26 cellular contexts compared by ENCODE assay signal in the genomic region with DNA sequence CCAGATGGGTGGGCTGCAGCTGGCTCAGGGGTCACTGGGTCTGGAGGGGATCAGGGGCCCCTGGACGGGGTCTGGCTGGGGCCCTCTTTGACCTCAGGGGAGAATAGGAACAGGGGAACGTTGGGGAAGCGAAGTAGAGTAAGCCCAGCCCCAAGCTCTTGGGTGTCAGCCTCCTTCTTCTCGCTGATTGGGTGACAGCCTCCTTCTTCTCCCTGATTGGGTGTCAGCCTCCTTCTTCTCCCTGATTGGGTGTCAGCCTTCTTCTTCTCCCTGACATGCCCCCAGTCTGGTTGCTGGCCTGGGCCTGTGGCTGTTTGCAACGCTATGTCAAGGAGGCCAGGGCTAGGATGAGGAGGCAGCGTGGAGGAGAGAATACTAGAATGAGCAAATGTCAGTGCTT.
DNase-seq lines count a peak whose midpoint lies in the region; ATAC-seq and TF ChIP-seq lines count a peak whose summit lies in the region.
"Had no signal": no experiment of that assay in that cellular context is flagged by ENCODE, and none has a peak within 500 bp of the region (broad histone marks: within the 10 kb centered on the region; RNA-seq: fewer than 3 reads in every experiment).

No MANE protein-coding gene starts in this region.

- H3K36me3 ChIP-seq in DND-41 (ENCODE audit: insufficient read depth, low read length), result no peaks in the 10 kb centered on the region
- H3K36me3 ChIP-seq in OCI-LY7 (ENCODE audit: insufficient read depth, low read length), result no peaks in the 10 kb centered on the region
- H3K36me3 ChIP-seq: cardiac muscle cell, esophagus squamous epithelium, gastrocnemius medialis, HAP-1, prostate gland, sigmoid colon, thyroid gland, WERI-Rb-1 had no signal

- H3K4me1 ChIP-seq in DND-41 (ENCODE audit: insufficient read depth, low read length), result no peaks in the 10 kb centered on the region
- H3K4me1 ChIP-seq in OCI-LY7 (ENCODE audit: insufficient read depth, low read length, poor library complexity, severe bottlenecking), result no peaks in the 10 kb centered on the region
- H3K4me1 ChIP-seq: esophagus squamous epithelium, gastrocnemius medialis, HAP-1, prostate gland, sigmoid colon, thyroid gland had no signal

- DNase-seq in DND-41 (no peak), HCEC 1CT (peak; percentile 4), OCI-LY7 (ENCODE audit: low spot score) (peak; percentile 10), fibroblast of mammary gland (ENCODE audit: low read depth) (peak; percentile 4)
- DNase-seq in activated CD8-positive, alpha-beta memory T cell treated with anti-CD3 and anti-CD28 coated beads, Interleukin-2, amount 50 U/mL, for 4 hours, result no peak
- no peak for DNase-seq in stimulated activated naive CD8-positive, alpha-beta T cell treated with anti-CD3 and anti-CD28 coated beads, Interleukin-15, Interleukin-2, amounts not matched to agents 100 U/mL and 50 U/mL, for 24 hours
- DNase-seq: activated CD4-positive, alpha-beta T cell treated with anti-CD3 and anti-CD28 coated beads, Interleukin-2, amount 10 ng/mL, durations not matched to agents 7 days and 5 days; esophagus squamous epithelium; gastrocnemius medialis; GF-D8; kidney; NCI-H1436; NCI-H510A treated with DMSO at 0.1 percent for 48 hours; sigmoid colon; stimulated activated naive CD4-positive, alpha-beta T cell treated with Interleukin-2 at 50 U/mL for 16 hours; thyroid gland; WERI-Rb-1 had no signal

- H4K20me1 ChIP-seq in DND-41 (ENCODE audit: insufficient read depth, low read length), result peaks cover 3% of the 10 kb centered on the region; the same call in 1 of the 2 replicates
- no peaks in the 10 kb centered on the region for H4K20me1 ChIP-seq in OCI-LY7 (ENCODE audit: insufficient read depth, low read length)

- no peaks in the 10 kb centered on the region for H3K79me2 ChIP-seq in DND-41 (ENCODE audit: insufficient read depth, low read length)
- no peaks in the 10 kb centered on the region for H3K79me2 ChIP-seq in OCI-LY7 (ENCODE audit: insufficient read depth, low read depth, low read length)

- H2AFZ ChIP-seq in DND-41 (ENCODE audit: low read depth, low read length), result no peak overlapping the region
- H2AFZ ChIP-seq in OCI-LY7 (ENCODE audit: low read length), result no peak overlapping the region

- POLR2A ChIA-PET in OCI-LY7 (lab: Charles Lee), result no interaction called here

- intact Hi-C loops in OCI-LY7 (cut with micrococcal nuclease; ENCODE audit: unreplicated experiment), result no loop called here

- peaks cover 12% of the 10 kb centered on the region for H3K27me3 ChIP-seq in DND-41 (ENCODE audit: insufficient read depth, low read length, poor library complexity)
- H3K27me3 ChIP-seq: cardiac muscle cell, gastrocnemius medialis, thyroid gland had no signal

- no peak for TF ChIP-seq CTCF in DND-41 (IDR thresholded peaks at IDR 0.05; ENCODE audit: borderline replicate concordance, extremely low read depth, low read length, poor library complexity, severe bottlenecking)
- no peak for TF ChIP-seq CTCF in OCI-LY7 (conservative IDR thresholded peaks at IDR 0.05; ENCODE audit: low read length)
- TF ChIP-seq CTCF in fibroblast of mammary gland (conservative IDR thresholded peaks at IDR 0.05; ENCODE audit: control insufficient read depth, insufficient read depth, low read depth, low read length), result no peak

- ATAC-seq in DND-41 (ENCODE audit: insufficient read depth, low read depth), result peak; percentile 62; the same call in 2 of the 3 replicates
- no peak for ATAC-seq in HG02571 (IDR thresholded peaks at IDR 0.05; ENCODE audit: unreplicated experiment)
- no peak for ATAC-seq in GM19467 (IDR thresholded peaks at IDR 0.05; ENCODE audit: unreplicated experiment)
- no peak for ATAC-seq in stimulated activated naive CD8-positive, alpha-beta T cell treated with anti-CD3 and anti-CD28 coated beads, Interleukin-15, Interleukin-2, amounts not matched to agents 100 U/mL and 50 U/mL, for 24 hours
- ATAC-seq: activated T-helper 17 cell treated with anti-CD3 and anti-CD28 coated beads, Interleukin-2, amount 50 U/mL, for 72 hours; gastrocnemius medialis; HepG2 had no signal

- H3K27ac ChIP-seq in DND-41 (ENCODE audit: low read length), result no peak overlapping the region
- no peak overlapping the region for H3K27ac ChIP-seq in OCI-LY7 (ENCODE audit: low read depth, low read length, poor library complexity, severe bottlenecking)
- H3K27ac ChIP-seq: cardiac muscle cell, coronary artery, esophagus squamous epithelium, gastrocnemius medialis, prostate gland, sigmoid colon, SK-N-MC, thyroid gland, WERI-Rb-1 had no signal

- H3K9me3 ChIP-seq in DND-41 (ENCODE audit: insufficient read depth, low read length, severe bottlenecking), result no peaks in the 10 kb centered on the region
- H3K9me3 ChIP-seq in OCI-LY7 (ENCODE audit: low read length), result no peaks in the 10 kb centered on the region
- H3K9me3 ChIP-seq: esophagus squamous epithelium, gastrocnemius medialis, HAP-1, prostate gland, sigmoid colon, thyroid gland had no signal

- no peak overlapping the region for H3K4me3 ChIP-seq in DND-41 (ENCODE audit: low read depth in 1 of 2, low read length in 2 of 2)
- no peak overlapping the region for H3K4me3 ChIP-seq in OCI-LY7 (ENCODE audit: low read depth, low read length, poor library complexity, severe bottlenecking)
- no peak overlapping the region for H3K4me3 ChIP-seq in fibroblast of mammary gland (ENCODE audit: control insufficient read depth, low read depth, low read length)
- H3K4me3 ChIP-seq: cardiac muscle cell, coronary artery, esophagus squamous epithelium, gastrocnemius medialis, HAP-1, prostate gland, sigmoid colon, SK-N-MC, thyroid gland had no signal

- no TSS peak for BruUV-seq in OCI-LY7 (replicated peaks; lab: Mats Ljungman, UMichigan)

- CTCF ChIA-PET in OCI-LY7 (lab: Charles Lee; ENCODE audit: unreplicated experiment), result interaction anchor here (0.6 kb wide), 1 partner anchor 922 kb away, joined by 5 read pairs; no protein-coding TSS in a partner anchor

- no peak overlapping the region for H3K4me2 ChIP-seq in DND-41 (ENCODE audit: insufficient read depth, low read length)
- no peak overlapping the region for H3K4me2 ChIP-seq in OCI-LY7 (ENCODE audit: low read length)

- H3K9ac ChIP-seq in DND-41 (ENCODE audit: low read depth, low read length), result no peak overlapping the region

- no peaks in the 10 kb centered on the region for H3K9me2 ChIP-seq in OCI-LY7 (ENCODE audit: insufficient read depth, low read length)

Comparison
In these comparisons a context has a peak if more than half of its experiments do, and no peak if none do; other contexts are left out.
1. DNase-seq: peak in HCEC 1CT (single experiment), OCI-LY7 (single experiment) and fibroblast of mammary gland (single experiment); none in DND-41 (single experiment), activated CD8-positive, alpha-beta memory T cell treated with anti-CD3 and anti-CD28 coated beads, Interleukin-2, amount 50 U/mL, for 4 hours (single experiment) and stimulated activated naive CD8-positive, alpha-beta T cell treated with anti-CD3 and anti-CD28 coated beads, Interleukin-15, Interleukin-2, amounts not matched to agents 100 U/mL and 50 U/mL, for 24 hours (single experiment).